In the genomic region with DNA sequence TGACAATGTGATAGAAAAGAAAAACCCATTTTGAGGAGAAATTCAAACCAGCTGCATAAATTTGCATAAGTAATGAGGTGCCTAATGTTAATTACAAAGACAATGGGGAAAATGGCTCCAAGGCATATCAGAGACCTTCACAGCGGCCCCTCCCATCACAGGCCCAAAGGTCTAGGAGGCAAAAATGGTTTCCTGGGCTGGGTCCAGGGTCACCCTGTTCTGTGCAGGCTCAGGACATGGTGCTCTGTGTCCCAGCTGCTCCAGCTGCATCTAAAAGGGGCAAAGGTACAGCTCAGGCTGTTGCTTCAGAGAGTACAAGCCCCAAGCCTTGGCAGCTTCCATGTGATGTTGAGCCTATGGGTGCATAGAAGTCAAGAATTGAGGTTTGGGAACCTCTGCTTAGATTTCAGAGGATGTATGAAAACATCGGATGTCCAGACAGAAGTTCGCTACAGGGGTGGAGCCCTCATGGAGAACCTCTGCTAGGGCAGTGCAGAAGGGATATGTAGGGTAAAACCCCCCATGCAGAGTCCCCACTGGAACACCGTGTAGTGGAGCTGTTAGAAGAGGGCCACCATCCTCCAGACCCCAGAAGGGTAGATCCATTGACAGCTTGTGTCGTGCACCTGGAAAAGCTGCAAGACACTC, we compare ENCODE assay signal across 2 cellular contexts.
TF ChIP-seq lines count a peak whose summit lies in the region.

No MANE protein-coding gene starts in this region.

TF ChIP-seq in HEK293, 187 proteins besides CTCF, POLR2A, EP300 and RAD21:
- TF ChIP-seq, protein P1, sequence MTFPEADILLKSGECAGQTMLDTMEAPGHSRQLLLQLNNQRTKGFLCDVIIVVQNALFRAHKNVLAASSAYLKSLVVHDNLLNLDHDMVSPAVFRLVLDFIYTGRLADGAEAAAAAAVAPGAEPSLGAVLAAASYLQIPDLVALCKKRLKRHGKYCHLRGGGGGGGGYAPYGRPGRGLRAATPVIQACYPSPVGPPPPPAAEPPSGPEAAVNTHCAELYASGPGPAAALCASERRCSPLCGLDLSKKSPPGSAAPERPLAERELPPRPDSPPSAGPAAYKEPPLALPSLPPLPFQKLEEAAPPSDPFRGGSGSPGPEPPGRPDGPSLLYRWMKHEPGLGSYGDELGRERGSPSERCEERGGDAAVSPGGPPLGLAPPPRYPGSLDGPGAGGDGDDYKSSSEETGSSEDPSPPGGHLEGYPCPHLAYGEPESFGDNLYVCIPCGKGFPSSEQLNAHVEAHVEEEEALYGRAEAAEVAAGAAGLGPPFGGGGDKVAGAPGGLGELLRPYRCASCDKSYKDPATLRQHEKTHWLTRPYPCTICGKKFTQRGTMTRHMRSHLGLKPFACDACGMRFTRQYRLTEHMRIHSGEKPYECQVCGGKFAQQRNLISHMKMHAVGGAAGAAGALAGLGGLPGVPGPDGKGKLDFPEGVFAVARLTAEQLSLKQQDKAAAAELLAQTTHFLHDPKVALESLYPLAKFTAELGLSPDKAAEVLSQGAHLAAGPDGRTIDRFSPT (tag by site-specific recombination; IDR thresholded peaks at IDR 0.05), result no peak
- TF ChIP-seq, protein P2, sequence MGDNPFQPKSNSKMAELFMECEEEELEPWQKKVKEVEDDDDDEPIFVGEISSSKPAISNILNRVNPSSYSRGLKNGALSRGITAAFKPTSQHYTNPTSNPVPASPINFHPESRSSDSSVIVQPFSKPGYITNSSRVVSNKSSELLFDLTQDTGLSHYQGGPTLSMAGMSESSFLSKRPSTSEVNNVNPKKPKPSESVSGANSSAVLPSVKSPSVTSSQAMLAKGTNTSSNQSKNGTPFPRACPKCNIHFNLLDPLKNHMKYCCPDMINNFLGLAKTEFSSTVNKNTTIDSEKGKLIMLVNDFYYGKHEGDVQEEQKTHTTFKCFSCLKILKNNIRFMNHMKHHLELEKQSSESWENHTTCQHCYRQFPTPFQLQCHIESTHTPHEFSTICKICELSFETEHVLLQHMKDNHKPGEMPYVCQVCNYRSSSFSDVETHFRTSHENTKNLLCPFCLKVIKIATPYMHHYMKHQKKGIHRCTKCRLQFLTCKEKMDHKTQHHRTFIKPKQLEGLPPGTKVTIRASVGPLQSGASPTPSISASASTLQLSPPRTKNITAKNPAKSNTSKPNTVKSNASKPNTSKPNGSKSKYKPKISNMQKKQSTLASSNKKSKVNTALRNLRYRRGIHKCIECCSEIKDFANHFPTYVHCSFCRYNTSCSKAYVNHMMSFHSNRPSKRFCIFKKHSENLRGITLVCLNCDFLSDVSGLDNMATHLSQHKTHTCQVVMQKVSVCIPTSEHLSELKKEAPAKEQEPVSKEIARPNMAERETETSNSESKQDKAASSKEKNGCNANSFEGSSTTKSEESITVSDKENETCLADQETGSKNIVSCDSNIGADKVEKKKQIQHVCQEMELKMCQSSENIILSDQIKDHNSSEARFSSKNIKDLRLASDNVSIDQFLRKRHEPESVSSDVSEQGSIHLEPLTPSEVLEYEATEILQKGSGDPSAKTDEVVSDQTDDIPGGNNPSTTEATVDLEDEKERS (tag by site-specific recombination; IDR thresholded peaks at IDR 0.05), result peak; percentile 81
- TF ChIP-seq ZNF585B (tag by site-specific recombination; IDR thresholded peaks at IDR 0.05) (peak; percentile 99), TRIM28 (IDR thresholded peaks at IDR 0.05; ENCODE audit: borderline replicate concordance, low read length) (peak; percentile 81; the same call in 1 of the 2 replicates), SETDB1 (IDR thresholded peaks at IDR 0.05; ENCODE audit: insufficient read length, low read length) (peak; percentile 92), ZNF626 (tag by site-specific recombination; IDR thresholded peaks at IDR 0.05) (peak; percentile 52; the same call in 1 of the 2 replicates), ZNF558 (tag by site-specific recombination; IDR thresholded peaks at IDR 0.05) (peak; percentile 48; the same call in 1 of the 2 replicates), YY1 (tag by site-specific recombination; IDR thresholded peaks at IDR 0.05) (no peak), ZNF529 (tag by site-specific recombination; IDR thresholded peaks at IDR 0.05; ENCODE audit: insufficient replicate concordance) (peak; percentile 48), ZNF549 (tag by site-specific recombination; IDR thresholded peaks at IDR 0.05) (peak; percentile 46; the same call in 1 of the 2 replicates), ZNF707 (tag by site-specific recombination; IDR thresholded peaks at IDR 0.05) (no peak)
- TF ChIP-seq, protein P3, sequence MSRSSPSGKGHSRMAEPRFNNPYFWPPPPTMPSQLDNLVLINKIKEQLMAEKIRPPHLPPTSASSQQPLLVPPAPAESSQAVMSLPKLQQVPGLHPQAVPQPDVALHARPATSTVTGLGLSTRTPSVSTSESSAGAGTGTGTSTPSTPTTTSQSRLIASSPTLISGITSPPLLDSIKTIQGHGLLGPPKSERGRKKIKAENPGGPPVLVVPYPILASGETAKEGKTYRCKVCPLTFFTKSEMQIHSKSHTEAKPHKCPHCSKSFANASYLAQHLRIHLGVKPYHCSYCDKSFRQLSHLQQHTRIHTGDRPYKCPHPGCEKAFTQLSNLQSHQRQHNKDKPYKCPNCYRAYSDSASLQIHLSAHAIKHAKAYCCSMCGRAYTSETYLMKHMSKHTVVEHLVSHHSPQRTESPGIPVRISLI (tag by site-specific recombination; IDR thresholded peaks at IDR 0.05), result no peak
- TF ChIP-seq, protein P4, sequence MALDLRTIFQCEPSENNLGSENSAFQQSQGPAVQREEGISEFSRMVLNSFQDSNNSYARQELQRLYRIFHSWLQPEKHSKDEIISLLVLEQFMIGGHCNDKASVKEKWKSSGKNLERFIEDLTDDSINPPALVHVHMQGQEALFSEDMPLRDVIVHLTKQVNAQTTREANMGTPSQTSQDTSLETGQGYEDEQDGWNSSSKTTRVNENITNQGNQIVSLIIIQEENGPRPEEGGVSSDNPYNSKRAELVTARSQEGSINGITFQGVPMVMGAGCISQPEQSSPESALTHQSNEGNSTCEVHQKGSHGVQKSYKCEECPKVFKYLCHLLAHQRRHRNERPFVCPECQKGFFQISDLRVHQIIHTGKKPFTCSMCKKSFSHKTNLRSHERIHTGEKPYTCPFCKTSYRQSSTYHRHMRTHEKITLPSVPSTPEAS (tag by site-specific recombination; IDR thresholded peaks at IDR 0.05), result no peak
TF ChIP-seq in HEK293: peak in this region for 8.

TF ChIP-seq in K562, 482 proteins besides CTCF, POLR2A, EP300 and RAD21:
- no peak for TF ChIP-seq KAT2B (IDR thresholded peaks at IDR 0.05; ENCODE audit: low read depth, low read length)
- no peak for TF ChIP-seq EZH2 (IDR thresholded peaks at IDR 0.05; ENCODE audit: borderline replicate concordance, low read depth, low read length)
- peak; percentile 94 for TF ChIP-seq TRIM28 (IDR thresholded peaks at IDR 0.05)
- TF ChIP-seq ZNF41 (CRISPR knock-in tag; conservative IDR thresholded peaks at IDR 0.05), result no peak
- peak in 1 of 2 experiments; percentile 90; a peak in 2 of 3 replicates for TF ChIP-seq CBX3 (IDR thresholded peaks at IDR 0.05; ENCODE audit: borderline replicate concordance in 1 of 2, low read length in 2 of 2)
- 0 out of 4 replicates have a peak, but pooled peaks of 1 of the 2 experiments have one; percentile 26 for TF ChIP-seq TRIM24 (IDR thresholded peaks at IDR 0.05)
- TF ChIP-seq TAF15 (IDR thresholded peaks at IDR 0.05; ENCODE audit: low read depth, low read length), result no peak
- 0 out of 2 replicates have a peak, but pooled peaks have one; percentile 40 for TF ChIP-seq ZNF445 (CRISPR knock-in tag; IDR thresholded peaks at IDR 0.05; ENCODE audit: low read depth)
- TF ChIP-seq, protein P5, sequence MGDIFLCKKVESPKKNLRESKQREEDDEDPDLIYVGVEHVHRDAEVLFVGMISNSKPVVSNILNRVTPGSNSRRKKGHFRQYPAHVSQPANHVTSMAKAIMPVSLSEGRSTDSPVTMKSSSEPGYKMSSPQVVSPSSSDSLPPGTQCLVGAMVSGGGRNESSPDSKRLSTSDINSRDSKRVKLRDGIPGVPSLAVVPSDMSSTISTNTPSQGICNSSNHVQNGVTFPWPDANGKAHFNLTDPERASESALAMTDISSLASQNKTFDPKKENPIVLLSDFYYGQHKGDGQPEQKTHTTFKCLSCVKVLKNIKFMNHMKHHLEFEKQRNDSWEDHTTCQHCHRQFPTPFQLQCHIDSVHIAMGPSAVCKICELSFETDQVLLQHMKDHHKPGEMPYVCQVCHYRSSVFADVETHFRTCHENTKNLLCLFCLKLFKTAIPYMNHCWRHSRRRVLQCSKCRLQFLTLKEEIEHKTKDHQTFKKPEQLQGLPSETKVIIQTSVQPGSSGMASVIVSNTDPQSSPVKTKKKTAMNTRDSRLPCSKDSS (IDR thresholded peaks at IDR 0.05; ENCODE audit: low read depth, partially characterized antibody), result peak; percentile 85
- TF ChIP-seq CHD4 (IDR thresholded peaks at IDR 0.05; ENCODE audit: insufficient read depth, insufficient replicate concordance, low read depth, low read length, poor library complexity, severe bottlenecking), result no peak
- peak; percentile 97 for TF ChIP-seq CBX5 (IDR thresholded peaks at IDR 0.05; ENCODE audit: borderline replicate concordance, low read depth)
- peak; percentile 40; the same call in 1 of the 2 replicates for TF ChIP-seq POLR2AphosphoS5 (IDR thresholded peaks at IDR 0.05; ENCODE audit: control insufficient read depth, insufficient read depth, low read depth, low read length)
- no peak for TF ChIP-seq DIDO1 (tag; IDR thresholded peaks at IDR 0.05; ENCODE audit: low read depth)
- TF ChIP-seq, protein P6, sequence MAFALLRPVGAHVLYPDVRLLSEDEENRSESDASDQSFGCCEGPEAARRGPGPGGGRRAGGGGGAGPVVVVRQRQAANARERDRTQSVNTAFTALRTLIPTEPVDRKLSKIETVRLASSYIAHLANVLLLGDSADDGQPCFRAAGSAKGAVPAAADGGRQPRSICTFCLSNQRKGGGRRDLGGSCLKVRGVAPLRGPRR (CRISPR knock-in tag; IDR thresholded peaks at IDR 0.05), result no peak
- TF ChIP-seq ZFP36 (IDR thresholded peaks at IDR 0.05; ENCODE audit: low read depth, low read length, partially characterized antibody), result peak; percentile 41
- peak; percentile 77; the same call in 1 of the 2 replicates for TF ChIP-seq CBX1 (IDR thresholded peaks at IDR 0.05; ENCODE audit: low read depth)
TF ChIP-seq in K562: peak in this region for 9.
